Comparison of ENCODE assay signal across 14 cellular contexts in genomic region chr15:48472756-48473155, GRCh38.
DNase-seq lines count a peak whose midpoint lies in the region; ATAC-seq, FAIRE-seq and TF ChIP-seq lines count a peak whose summit lies in the region.
"Had no signal": no experiment of that assay in that cellular context is flagged by ENCODE, and none has a peak within 500 bp of the region (broad histone marks: within the 10 kb centered on the region; RNA-seq: fewer than 3 reads in every experiment).

No MANE protein-coding gene starts in this region.

- FAIRE-seq in GM19239 (lab: Jason Lieb, UNC): no peak

- no peaks in the 10 kb centered on the region for H3K36me3 ChIP-seq in mammary epithelial cell (ENCODE audit: insufficient read depth, low read length)
- H3K36me3 ChIP-seq in upper lobe of right lung: peaks cover 30% of the 10 kb centered on the region

- CTCF ChIA-PET in mammary epithelial cell (lab: Charles Lee; ENCODE audit: low non-redundant PET): no interaction called here

- H2AFZ ChIP-seq in mammary epithelial cell (ENCODE audit: low read depth, low read length): no peak overlapping the region

- H3K4me1 ChIP-seq in mammary epithelial cell (ENCODE audit: insufficient read depth, low read length) (peaks cover 6% of the 10 kb centered on the region), upper lobe of right lung (no peaks in the 10 kb centered on the region)

- no peak overlapping the region for H3K4me2 ChIP-seq in mammary epithelial cell (ENCODE audit: insufficient read depth, low read depth, low read length)

- no peak for TF ChIP-seq POLR2A in NB4 (IDR thresholded peaks at IDR 0.05; ENCODE audit: extremely low read depth, insufficient read length)

- in situ Hi-C loops in mammary epithelial cell (cut with MboI; ENCODE audit: low sequenced_read_pairs in 2 of 2): no loop called here
- in situ Hi-C loops in G401 (cut with HindIII; ENCODE audit: low sequenced_read_pairs): no loop called here

- H3K9me3 ChIP-seq in mammary epithelial cell (replicated peaks; ENCODE audit: insufficient read depth, low read length) (no peaks in the 10 kb centered on the region), upper lobe of right lung (no peaks in the 10 kb centered on the region)
- H3K9me3 ChIP-seq: ascending aorta, SJCRH30 had no signal

- no peaks in the 10 kb centered on the region for H3K27me3 ChIP-seq in mammary epithelial cell (ENCODE audit: insufficient read depth, low read length)
- H3K27me3 ChIP-seq in upper lobe of right lung: no peaks in the 10 kb centered on the region
- H3K27me3 ChIP-seq: ascending aorta, SJCRH30 had no signal

- dilution Hi-C loops in mammary epithelial cell (cut with HindIII; ENCODE audit: low sequenced_read_pairs): no loop called here

- no TSS peak for BruUV-seq in mammary epithelial cell (replicated peaks; lab: Mats Ljungman, UMichigan)

- H3K79me2 ChIP-seq in mammary epithelial cell (ENCODE audit: insufficient read depth, low read length): no peaks in the 10 kb centered on the region

- DNase-seq in GM03348 (ENCODE audit: low spot score) (peak; percentile 51), NB4 (ENCODE audit: low read depth) (peak; percentile 7), mammary epithelial cell (peak; percentile 56), kidney tubule cell (ENCODE audit: low spot score) (peak; percentile 20), G401 (ENCODE audit: low spot score) (no peak), GM19239 (ENCODE audit: insufficient read length, low spot score) (no peak), OCI-M2 (lab: John Stamatoyannopoulos, UW; ENCODE audit: unreplicated experiment) (no peak), upper lobe of right lung (no peak)
- DNase-seq: activated T-cell treated with anti-CD3 and anti-CD28 coated beads, Interleukin-2, amount 50 U/mL, for 4 hours; NCI-H526; SJCRH30; stimulated activated naive CD8-positive, alpha-beta T cell treated with anti-CD3 and anti-CD28 coated beads, Interleukin-15, amount 100 ng/mL, for 72 hours had no signal

- no peak for TF ChIP-seq CTCF in NB4 (IDR thresholded peaks at IDR 0.05; ENCODE audit: low read depth, low read length)
- TF ChIP-seq CTCF in mammary epithelial cell (conservative IDR thresholded peaks at IDR 0.05 in 1 of 2, IDR thresholded peaks at IDR 0.05 in 1 of 2; ENCODE audit: extremely low read depth in 1 of 2, insufficient read depth in 1 of 2, low read depth in 1 of 2, low read length in 2 of 2): no peak
- TF ChIP-seq CTCF in upper lobe of right lung (IDR thresholded peaks at IDR 0.05): no peak

- H3K27ac ChIP-seq in mammary epithelial cell (ENCODE audit: insufficient read depth, low read depth, low read length) (no peak overlapping the region), upper lobe of right lung (no peak overlapping the region)
- H3K27ac ChIP-seq: ascending aorta, C4-2B, SJCRH30 had no signal

- H4K20me1 ChIP-seq in mammary epithelial cell (ENCODE audit: insufficient read depth, low read length): no peaks in the 10 kb centered on the region

- ATAC-seq in upper lobe of right lung: no peak
- ATAC-seq: activated T-cell treated with anti-CD3 and anti-CD28 coated beads, Interleukin-2, amount 50 U/mL, for 4 hours; stimulated activated naive CD8-positive, alpha-beta T cell treated with anti-CD3 and anti-CD28 coated beads, Interleukin-15, amount 100 ng/mL, for 72 hours had no signal

- intact Hi-C loops in mammary epithelial cell (cut with micrococcal nuclease): no loop called here
- intact Hi-C loops in upper lobe of right lung (cut with DNase I): no loop called here

- H3K4me3 ChIP-seq in NB4 (ENCODE audit: low read depth, low read length) (no peak overlapping the region), mammary epithelial cell (replicated peaks in 1 of 3; ENCODE audit: insufficient read depth in 1 of 3, low read depth in 2 of 3, low read length in 3 of 3) (no peak overlapping the region), upper lobe of right lung (no peak overlapping the region)
- H3K4me3 ChIP-seq: ascending aorta, SJCRH30 had no signal

- WGBS in mammary epithelial cell (ENCODE audit: low coverage, missing lambda C conversion rate): 78% methylated on average over 2 of the region's 2 CpGs

- H3K9ac ChIP-seq in mammary epithelial cell (ENCODE audit: insufficient read depth, low read length): no peak overlapping the region

Comparison
In these comparisons a context has a peak if more than half of its experiments do, and no peak if none do; other contexts are left out.
1. DNase-seq: peak in GM03348 (single experiment), NB4 (single experiment), mammary epithelial cell (single experiment) and kidney tubule cell (single experiment); none in G401 (single experiment), GM19239 (single experiment), OCI-M2 (single experiment) and upper lobe of right lung (single experiment).